10 cellular contexts compared by ENCODE assay signal in genomic region chr11:6657346-6657745, GRCh38. TPM values are rescaled to one million over a fixed set of nuclear protein-coding genes. Genes with fewer than 3 reads are reported as not detected.
DNase-seq lines count a peak whose midpoint lies in the region; ATAC-seq and TF ChIP-seq lines count a peak whose summit lies in the region.
"Had no signal": no experiment of that assay in that cellular context is flagged by ENCODE, and none has a peak within 500 bp of the region (broad histone marks: within the 10 kb centered on the region; RNA-seq: fewer than 3 reads in every experiment).

No MANE protein-coding gene starts in this region.

- H3K4me3 ChIP-seq in ascending aorta = peak overlapping the region in 1 of 2 donors; percentile 75
- H3K4me3 ChIP-seq: BLaER1, left ventricle myocardium inferior had no signal

- peaks cover 12% of the 10 kb centered on the region for H3K4me1 Mint-ChIP-seq in nephron progenitor cell

- intact Hi-C loops in ascending aorta (cut with DNase I) = loop anchor here (1.0 kb wide), 1 partner anchor 26 kb away; the partner anchor contains the start of gene MRPL17

- ATAC-seq in GM19395 (IDR thresholded peaks at IDR 0.05; ENCODE audit: unreplicated experiment) = no peak
- ATAC-seq: stimulated activated naive CD8-positive, alpha-beta T cell treated with anti-CD3 and anti-CD28 coated beads, Interleukin-15, Interleukin-2, amounts not matched to agents 100 U/mL and 50 U/mL, for 24 hours had no signal

- DNase-seq in HCEC 1CT (peak; percentile 43), ascending aorta (ENCODE audit: low spot score in 2 of 2) (no peak), nephron progenitor cell (no peak), GM19238 (ENCODE audit: insufficient read length, low spot score) (no peak)
- DNase-seq in stimulated activated CD4-positive, alpha-beta T cell treated with anti-CD3 and anti-CD28 coated beads, Interleukin-4, amount 100 ng/mL, for 4 hours = no peak
- DNase-seq: left ventricle myocardium inferior; NCI-H1048; stimulated activated naive CD8-positive, alpha-beta T cell treated with anti-CD3 and anti-CD28 coated beads, Interleukin-15, Interleukin-2, amounts not matched to agents 100 U/mL and 50 U/mL, for 24 hours had no signal

- H3K27me3 ChIP-seq in ascending aorta = no peaks in the 10 kb centered on the region

- H3K36me3 ChIP-seq in ascending aorta = no peaks in the 10 kb centered on the region
- H3K36me3 ChIP-seq: BLaER1, left ventricle myocardium inferior had no signal

- H3K4me3 Mint-ChIP-seq in nephron progenitor cell = peak overlapping the region; percentile 86

- H3K4me1 ChIP-seq in ascending aorta = peaks cover 0 to 14% of the 10 kb centered on the region in 2 donors

- peaks cover 9% of the 10 kb centered on the region for H3K27me3 Mint-ChIP-seq in nephron progenitor cell (ENCODE audit: low read depth, poor library complexity)

- H3K27ac ChIP-seq in ascending aorta = peak overlapping the region; percentile 80 to 91
- H3K27ac ChIP-seq: BLaER1 had no signal

- H3K9me3 ChIP-seq in ascending aorta = no peaks in the 10 kb centered on the region
- H3K9me3 ChIP-seq: BLaER1, left ventricle myocardium inferior had no signal

- H3K27ac Mint-ChIP-seq in nephron progenitor cell = no peak overlapping the region

- H3K9me3 Mint-ChIP-seq in nephron progenitor cell = no peaks in the 10 kb centered on the region

- H3K36me3 Mint-ChIP-seq in nephron progenitor cell (ENCODE audit: low read depth) = no peaks in the 10 kb centered on the region

- TF ChIP-seq CTCF in ascending aorta (IDR thresholded peaks at IDR 0.05) (no peak), nephron progenitor cell (IDR thresholded peaks at IDR 0.05) (no peak)

RNA-seq across cellular contexts. Expression of gene DCHS1, which starts 1.7 kb away (rescaled TPM):
- 58.0 TPM for total RNA-seq in ascending aorta

RNA-seq across cellular contexts. Expression of gene MRPL17, which starts 25.8 kb away (rescaled TPM):
- 12.9 TPM for total RNA-seq in ascending aorta

RNA-seq across cellular contexts. Expression of gene TPP1, which starts 38.1 kb away (rescaled TPM):
- 96.7 TPM for total RNA-seq in ascending aorta

RNA-seq across cellular contexts. Expression of gene TAF10, which starts 45.3 kb away (rescaled TPM):
- 76.0 TPM for total RNA-seq in ascending aorta

RNA-seq across cellular contexts. Expression of gene ILK, which starts 53.8 kb away (rescaled TPM):
- 183 TPM for total RNA-seq in ascending aorta
